1 cellular context compared by ENCODE assay signal in genomic region chr6:34082816-34083215, GRCh38.
TF ChIP-seq lines count a peak whose summit lies in the region.

No MANE protein-coding gene starts in this region.

TF ChIP-seq in neural cell, 6 proteins besides CTCF, POLR2A, EP300 and RAD21 (continued from another document):
- no peak for TF ChIP-seq EZH2 (IDR thresholded peaks at IDR 0.05; ENCODE audit: borderline replicate concordance, insufficient read depth, low read length, poor library complexity, severe bottlenecking)
